Comparison of ENCODE assay signal across 8 cellular contexts in the genomic region with DNA sequence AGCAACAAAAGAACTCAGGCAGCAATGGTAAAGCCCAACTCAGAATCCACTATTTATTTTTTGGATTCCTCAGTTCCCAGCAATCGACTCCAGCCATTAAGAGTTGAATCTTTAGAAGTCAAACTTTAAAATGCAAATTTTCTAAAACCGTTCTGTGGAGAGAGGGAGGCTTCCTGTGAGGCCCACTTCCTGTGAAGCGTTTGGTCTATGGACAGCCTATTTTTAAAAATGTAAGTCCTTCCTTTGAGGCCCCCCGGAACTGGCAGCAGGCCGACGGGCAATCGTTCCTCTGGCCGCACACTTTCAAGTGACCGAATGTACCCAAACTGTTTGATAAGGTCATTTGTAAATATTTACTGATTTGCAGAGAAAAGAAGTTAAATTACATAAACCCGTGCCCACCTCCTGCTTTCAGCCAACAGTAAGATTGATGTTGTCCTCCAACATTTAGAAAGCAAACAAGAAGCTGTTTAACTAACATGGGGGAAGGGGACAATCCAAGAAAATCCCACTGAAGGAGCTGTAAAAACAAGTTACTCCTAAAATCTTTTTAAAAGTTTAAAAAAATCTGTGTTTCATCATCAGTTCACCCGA.
DNase-seq lines count a peak whose midpoint lies in the region; ATAC-seq and TF ChIP-seq lines count a peak whose summit lies in the region.

No MANE protein-coding gene starts in this region.

- ATAC-seq in GM18909 (IDR thresholded peaks at IDR 0.05; ENCODE audit: poor library complexity, unreplicated experiment) = peak; percentile 79
- peak; percentile 80 for ATAC-seq in HG02678 (IDR thresholded peaks at IDR 0.05; ENCODE audit: unreplicated experiment)
- ATAC-seq in effector memory CD8-positive, alpha-beta T cell (replicated peaks) = peak; percentile 55

- H3K4me1 Mint-ChIP-seq in effector memory CD8-positive, alpha-beta T cell (ENCODE audit: low read depth in 2 of 2) = peaks cover 38 to 46% of the 10 kb centered on the region in 2 donors
- H3K4me1 Mint-ChIP-seq in osteocyte (ENCODE audit: unreplicated experiment) = peaks cover 37% of the 10 kb centered on the region

- peak; percentile 57 for DNase-seq in NOMO-1 treated with DMSO at 0.1 percent for 48 hours (lab: John Stamatoyannopoulos, UW; ENCODE audit: unreplicated experiment)
- DNase-seq in effector memory CD8-positive, alpha-beta T cell = no peak
- no peak for DNase-seq in osteocyte (ENCODE audit: extremely low spot score, unreplicated experiment)
- DNase-seq in OCI-M2 (lab: John Stamatoyannopoulos, UW; ENCODE audit: unreplicated experiment) = no peak
- no peak for DNase-seq in T-helper 9 cell
- DNase-seq in NCI-H226 = no peak

- H3K4me3 Mint-ChIP-seq in effector memory CD8-positive, alpha-beta T cell = peak overlapping the region; percentile 75 to 79
- peak overlapping the region; percentile 58 for H3K4me3 Mint-ChIP-seq in osteocyte (ENCODE audit: unreplicated experiment)

- no peaks in the 10 kb centered on the region for H3K9me3 Mint-ChIP-seq in effector memory CD8-positive, alpha-beta T cell
- H3K9me3 Mint-ChIP-seq in osteocyte (ENCODE audit: unreplicated experiment) = peaks cover 5% of the 10 kb centered on the region

- H3K27ac Mint-ChIP-seq in effector memory CD8-positive, alpha-beta T cell = peak overlapping the region; percentile 91 to 93
- H3K27ac Mint-ChIP-seq in osteocyte (ENCODE audit: unreplicated experiment) = peak overlapping the region; percentile 96

- no peak for TF ChIP-seq CTCF in osteocyte (IDR thresholded peaks at IDR 0.05)

- H3K36me3 Mint-ChIP-seq in effector memory CD8-positive, alpha-beta T cell (ENCODE audit: insufficient read depth) = peaks cover 10% of the 10 kb centered on the region
- H3K36me3 Mint-ChIP-seq in osteocyte (ENCODE audit: unreplicated experiment) = peaks cover 33% of the 10 kb centered on the region

- no peaks in the 10 kb centered on the region for H3K27me3 Mint-ChIP-seq in effector memory CD8-positive, alpha-beta T cell
- no peaks in the 10 kb centered on the region for H3K27me3 Mint-ChIP-seq in osteocyte (ENCODE audit: unreplicated experiment)
